ENCODE assay signal across 9 cellular contexts in genomic region chr4:174119818-174120217, GRCh38.
DNase-seq lines count a peak whose midpoint lies in the region; TF ChIP-seq lines count a peak whose summit lies in the region.
"Had no signal": no experiment of that assay in that cellular context is flagged by ENCODE, and none has a peak within 500 bp of the region (broad histone marks: within the 10 kb centered on the region; RNA-seq: fewer than 3 reads in every experiment).

No MANE protein-coding gene starts in this region.

- CTCF ChIA-PET in CD4-positive, alpha-beta memory T cell (lab: Charles Lee; ENCODE audit: partially characterized antibody): interaction anchor here (0.6 to 1.3 kb wide), 9 partner anchors 8 to 1664 kb away, joined by 3 to 7 read pairs (median 3); no protein-coding TSS in a partner anchor

- no peak overlapping the region for H4K5ac ChIP-seq in mesendoderm (ENCODE audit: low read length)

- no peak overlapping the region for H2BK15ac ChIP-seq in mesendoderm (replicated peaks; ENCODE audit: low read depth)

- no CpG with 5 or more reads among the region's 3 CpGs for WGBS in mesendoderm (ENCODE audit: extremely low coverage, insufficient coverage, low lambda C conversion rate)

- no peaks in the 10 kb centered on the region for H3K36me3 Mint-ChIP-seq in CD4-positive, alpha-beta memory T cell

- H3K27me3 Mint-ChIP-seq in CD4-positive, alpha-beta memory T cell: peaks cover 26 to 37% of the 10 kb centered on the region in 2 donors

- H2BK120ac ChIP-seq in mesendoderm (ENCODE audit: low read depth, low read length): no peak overlapping the region

- no peak overlapping the region for H4K8ac ChIP-seq in mesendoderm (ENCODE audit: low read depth, low read length)

- peaks cover 0 to 1% (median 0%) of the 10 kb centered on the region in 8 donors for H3K9me3 Mint-ChIP-seq in CD4-positive, alpha-beta memory T cell

- H3K4me3 Mint-ChIP-seq in CD4-positive, alpha-beta memory T cell: no peak overlapping the region

- H3K4me1 Mint-ChIP-seq in CD4-positive, alpha-beta memory T cell: peaks cover 0 to 6% (median 5%) of the 10 kb centered on the region in 4 donors

- no peak overlapping the region for H3K4ac ChIP-seq in mesendoderm (ENCODE audit: low read depth, low read length)

- no peak overlapping the region for H3K56ac ChIP-seq in mesendoderm (ENCODE audit: low read length)

- POLR2A ChIA-PET in CD4-positive, alpha-beta memory T cell (lab: Charles Lee; ENCODE audit: partially characterized antibody): no interaction called here

- no peak overlapping the region for H3K27ac Mint-ChIP-seq in CD4-positive, alpha-beta memory T cell

- no peak overlapping the region for H3K18ac ChIP-seq in mesendoderm (ENCODE audit: low read length)

- no peak overlapping the region for H2AK5ac ChIP-seq in mesendoderm (ENCODE audit: low read length)

- TF ChIP-seq CTCF in ascending aorta (IDR thresholded peaks at IDR 0.05): no peak

- H3K4me3 ChIP-seq in HUES48 (ENCODE audit: low read depth, low read length) (peak overlapping the region; percentile 49; the same call in 1 of the 2 replicates), ascending aorta (peak overlapping the region; percentile 33 to 53), iPS-20b (ENCODE audit: low read length) (peak overlapping the region; percentile 54), stomach smooth muscle (ENCODE audit: low read length in 2 of 2) (peak overlapping the region; percentile 47 to 75), mesendoderm (ENCODE audit: low read length) (no peak overlapping the region)
- H3K4me3 ChIP-seq in CD4-positive, alpha-beta memory T cell (ENCODE audit: low read length in 2 of 2): no peak overlapping the region
- H3K4me3 ChIP-seq: lung had no signal

- DNase-seq in ascending aorta (ENCODE audit: low spot score in 2 of 2) (no peak), NCI-H2107 treated with DMSO at 0.1 percent for 48 hours (lab: John Stamatoyannopoulos, UW; ENCODE audit: unreplicated experiment) (no peak), mesendoderm (no peak)
- DNase-seq in activated CD8-positive, alpha-beta memory T cell treated with anti-CD3 and anti-CD28 coated beads, Interleukin-2, amount 50 U/mL, for 4 hours: no peak
- DNase-seq in CD4-positive, alpha-beta memory T cell: no peak

- H3K9ac ChIP-seq in HUES48 (ENCODE audit: low read depth, low read length) (no peak overlapping the region), iPS-20b (ENCODE audit: low read depth, low read length) (no peak overlapping the region), stomach smooth muscle (ENCODE audit: low read length in 2 of 2) (peak overlapping the region; percentile 13 to 79), mesendoderm (ENCODE audit: low read length) (no peak overlapping the region)

- H3K4me1 ChIP-seq in HUES48 (ENCODE audit: control insufficient read depth, insufficient read depth, low read length) (peaks cover 3% of the 10 kb centered on the region; the same call in 1 of the 2 replicates), ascending aorta (no peaks in the 10 kb centered on the region), iPS-20b (ENCODE audit: insufficient read depth, low read length) (no peaks in the 10 kb centered on the region), stomach smooth muscle (ENCODE audit: control insufficient read depth, insufficient read depth, low read length) (no peaks in the 10 kb centered on the region), mesendoderm (ENCODE audit: control insufficient read depth, low read depth, low read length) (no peaks in the 10 kb centered on the region)
- H3K4me1 ChIP-seq in CD4-positive, alpha-beta memory T cell (ENCODE audit: insufficient read depth, low read length): no peaks in the 10 kb centered on the region

- H3K4me2 ChIP-seq in mesendoderm (ENCODE audit: low read length): no peak overlapping the region

- H3K9me3 ChIP-seq in HUES48 (ENCODE audit: control insufficient read depth, insufficient read depth, low read length) (no peaks in the 10 kb centered on the region), ascending aorta (no peaks in the 10 kb centered on the region), iPS-20b (ENCODE audit: insufficient read depth, low read depth, low read length) (no peaks in the 10 kb centered on the region), stomach smooth muscle (ENCODE audit: control insufficient read depth in 2 of 2, low read length in 2 of 2) (no peaks in the 10 kb centered on the region)
- no peaks in the 10 kb centered on the region for H3K9me3 ChIP-seq in CD4-positive, alpha-beta memory T cell (ENCODE audit: control insufficient read depth in 1 of 2, low read length in 2 of 2)

- no peaks in the 10 kb centered on the region for H3K79me2 ChIP-seq in mesendoderm (ENCODE audit: control insufficient read depth, insufficient read depth, low read length)

- H3K79me1 ChIP-seq in mesendoderm (ENCODE audit: low read length): no peaks in the 10 kb centered on the region

- no peaks in the 10 kb centered on the region for H3K36me3 ChIP-seq in HUES48 (ENCODE audit: control insufficient read depth, insufficient read depth, low read length)
- H3K36me3 ChIP-seq in ascending aorta: no peaks in the 10 kb centered on the region
- H3K36me3 ChIP-seq in iPS-20b (ENCODE audit: insufficient read depth, low read depth, low read length): no peaks in the 10 kb centered on the region
- no peaks in the 10 kb centered on the region for H3K36me3 ChIP-seq in stomach smooth muscle (ENCODE audit: control insufficient read depth in 2 of 2, insufficient read depth in 2 of 2, low read length in 2 of 2)
- no peaks in the 10 kb centered on the region for H3K36me3 ChIP-seq in mesendoderm (ENCODE audit: control insufficient read depth, insufficient read depth, low read length)
- H3K36me3 ChIP-seq in CD4-positive, alpha-beta memory T cell (ENCODE audit: insufficient read depth, low read length): no peaks in the 10 kb centered on the region

- H3K27ac ChIP-seq in HUES48 (ENCODE audit: low read depth, low read length) (no peak overlapping the region), ascending aorta (no peak overlapping the region), iPS-20b (ENCODE audit: low read length) (no peak overlapping the region), stomach smooth muscle (ENCODE audit: low read length) (peak overlapping the region; percentile 70), mesendoderm (ENCODE audit: low read depth, low read length) (no peak overlapping the region)
- no peak overlapping the region for H3K27ac ChIP-seq in CD4-positive, alpha-beta memory T cell (ENCODE audit: low read depth, low read length)

- no peak overlapping the region for H2BK5ac ChIP-seq in mesendoderm (ENCODE audit: low read length)

- H3K27me3 ChIP-seq in HUES48 (ENCODE audit: control insufficient read depth, insufficient read depth, low read length): no peaks in the 10 kb centered on the region
- no peaks in the 10 kb centered on the region for H3K27me3 ChIP-seq in ascending aorta
- H3K27me3 ChIP-seq in iPS-20b (ENCODE audit: insufficient read depth, low read length): no peaks in the 10 kb centered on the region; the same call in 1 of the 2 replicates
- no peaks in the 10 kb centered on the region for H3K27me3 ChIP-seq in stomach smooth muscle (ENCODE audit: control insufficient read depth in 1 of 2, insufficient read depth in 2 of 2, low read length in 2 of 2)
- no peaks in the 10 kb centered on the region for H3K27me3 ChIP-seq in mesendoderm (ENCODE audit: insufficient read depth, low read length, poor library complexity)
- peaks cover 6% of the 10 kb centered on the region for H3K27me3 ChIP-seq in CD4-positive, alpha-beta memory T cell (ENCODE audit: insufficient read depth, low read length)

- no peak overlapping the region for H3K23ac ChIP-seq in mesendoderm (ENCODE audit: low read length)

- intact Hi-C loops in ascending aorta (cut with DNase I): loop anchor here (5.0 to 10.0 kb wide), 3 partner anchors 193 to 695 kb away; no protein-coding TSS in a partner anchor
- intact Hi-C loops in CD4-positive, alpha-beta memory T cell (cut with micrococcal nuclease): loop anchor here (1.0 kb wide), 1 partner anchor 199 kb away; no protein-coding TSS in a partner anchor

Comparison
In these comparisons a context has a peak if more than half of its experiments do, and no peak if none do; other contexts are left out.
1. H3K4me3 ChIP-seq: peak in HUES48 (single experiment), ascending aorta (2 of 2), iPS-20b (single experiment) and stomach smooth muscle (2 of 2); none in mesendoderm (single experiment) and CD4-positive, alpha-beta memory T cell (0 of 2).
2. H3K9ac ChIP-seq: peak in stomach smooth muscle (2 of 2); none in HUES48 (single experiment), iPS-20b (single experiment) and mesendoderm (single experiment).